1 cellular context compared by ENCODE assay signal in genomic region chr11:114040706-114041211, GRCh38.
TF ChIP-seq lines count a peak whose summit lies in the region.

No MANE protein-coding gene starts in this region.

TF ChIP-seq in endothelial cell of umbilical vein, 7 proteins besides CTCF, POLR2A, EP300 and RAD21:
- peak; percentile 61 for TF ChIP-seq FOS (IDR thresholded peaks at IDR 0.05; ENCODE audit: borderline replicate concordance, insufficient read depth, low read length)
- no peak for TF ChIP-seq MYC (IDR thresholded peaks at IDR 0.05; ENCODE audit: low read depth, low read length)
- TF ChIP-seq JUN (IDR thresholded peaks at IDR 0.05; ENCODE audit: borderline replicate concordance, insufficient read depth, insufficient read length, low read depth): peak; percentile 37
